39 cellular contexts compared by ENCODE assay signal in the genomic region with DNA sequence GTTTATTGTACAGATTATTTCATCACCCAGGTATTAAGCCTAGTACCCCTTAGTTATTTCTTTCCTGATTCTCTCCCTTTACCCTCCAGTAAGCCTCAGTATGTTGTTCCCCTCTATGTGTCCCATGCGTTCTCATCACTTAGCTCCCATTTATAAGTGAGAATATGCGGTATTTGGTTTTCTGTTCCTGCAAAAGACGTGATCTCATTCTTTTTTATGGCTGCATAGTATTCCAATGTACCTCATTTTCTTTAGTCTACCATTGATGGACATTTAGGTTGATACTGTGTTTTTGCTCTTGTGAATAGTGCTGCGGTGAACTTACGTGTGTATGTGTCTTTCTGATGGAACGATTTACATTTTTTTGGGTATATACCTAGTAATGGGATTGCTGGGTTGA.
"Had no signal": no experiment of that assay in that cellular context is flagged by ENCODE, and none has a peak within 500 bp of the region (broad histone marks: within the 10 kb centered on the region; RNA-seq: fewer than 3 reads in every experiment).

No MANE protein-coding gene starts in this region.

- H3K27me3 Mint-ChIP-seq: activated naive CD4-positive, alpha-beta T cell treated with anti-CD3 and anti-CD28 coated beads, Interleukin-2, amount 10 ng/mL, durations not matched to agents 7 days and 5 days; activated naive CD4-positive, alpha-beta T cell treated with anti-CD3 and anti-CD28 coated beads, Interleukin-2, amount 50 U/mL, for 24 hours; activated naive CD8-positive, alpha-beta T cell; activated naive CD8-positive, alpha-beta T cell treated with anti-CD3 and anti-CD28 coated beads for 36 hours; activated naive CD8-positive, alpha-beta T cell treated with anti-CD3 and anti-CD28 coated beads, Interleukin-2, amount 10 ng/mL, durations not matched to agents 7 days and 5 days; activated naive CD8-positive, alpha-beta T cell treated with anti-CD3 and anti-CD28 coated beads, Interleukin-2, amount 50 U/mL, for 24 hours; activated T-cell treated with anti-CD3 and anti-CD28 coated beads, Interleukin-2, amount 50 U/mL, for 24 hours; activated T-helper 17 cell treated with anti-CD3 and anti-CD28 coated beads, Interleukin-2, amount 50 U/mL, for 72 hours; central memory CD8-positive, alpha-beta T cell had no signal

- H3K4me1 ChIP-seq: adrenal gland, ascending aorta, breast epithelium had no signal

- H3K4me1 Mint-ChIP-seq: activated naive CD8-positive, alpha-beta T cell treated with anti-CD3 and anti-CD28 coated beads, Interleukin-2, amount 50 U/mL, for 24 hours; activated T-helper 17 cell treated with anti-CD3 and anti-CD28 coated beads, Interleukin-2, amount 50 U/mL, for 72 hours; brain had no signal

- H3K27me3 ChIP-seq: adrenal gland, ascending aorta, brain microvascular endothelial cell, breast epithelium, cardiac muscle cell had no signal

- ATAC-seq: activated naive CD4-positive, alpha-beta T cell treated with anti-CD3 and anti-CD28 coated beads, Interleukin-2, amount 50 U/mL, for 72 hours; activated naive CD8-positive, alpha-beta T cell treated with anti-CD3 and anti-CD28 coated beads, Interleukin-2, amount 50 U/mL, for 24 hours; activated T-cell treated with anti-CD3 and anti-CD28 coated beads, Interleukin-2, amount 50 U/mL, for 4 hours; activated T-cell treated with anti-CD3 and anti-CD28 coated beads, Interleukin-2, amount 50 U/mL, for 72 hours; activated T-helper 17 cell treated with anti-CD3 and anti-CD28 coated beads, Interleukin-2, amount 50 U/mL, for 72 hours had no signal

- FAIRE-seq: astrocyte, bronchial epithelial cell had no signal

- H3K4me3 ChIP-seq: adrenal gland, ascending aorta, breast epithelium, cardiac muscle cell had no signal

- H3K27ac Mint-ChIP-seq: activated naive CD4-positive, alpha-beta T cell treated with anti-CD3 and anti-CD28 coated beads for 36 hours; activated naive CD4-positive, alpha-beta T cell treated with anti-CD3 and anti-CD28 coated beads, Interleukin-2, amount 10 ng/mL, durations not matched to agents 7 days and 5 days; activated naive CD4-positive, alpha-beta T cell treated with anti-CD3 and anti-CD28 coated beads, Interleukin-2, amount 50 U/mL, for 24 hours; activated naive CD4-positive, alpha-beta T cell treated with anti-CD3 and anti-CD28 coated beads, Interleukin-2, amount 50 U/mL, for 72 hours; activated naive CD8-positive, alpha-beta T cell; activated naive CD8-positive, alpha-beta T cell treated with anti-CD3 and anti-CD28 coated beads for 36 hours; activated naive CD8-positive, alpha-beta T cell treated with anti-CD3 and anti-CD28 coated beads, Interleukin-2, amount 10 ng/mL, durations not matched to agents 7 days and 5 days; activated naive CD8-positive, alpha-beta T cell treated with anti-CD3 and anti-CD28 coated beads, Interleukin-2, amount 50 U/mL, for 24 hours; activated T-cell treated with anti-CD3 and anti-CD28 coated beads, Interleukin-2, amount 50 U/mL, for 24 hours; activated T-cell treated with anti-CD3 and anti-CD28 coated beads, Interleukin-2, amount 50 U/mL, for 72 hours; activated T-helper 1 cell treated with anti-CD3 and anti-CD28 coated beads, Interleukin-12 subunit alpha, Interleukin-12 subunit beta, Interleukin-2, Interleukin-4 antibody, amounts not matched to agents 30 ng/mL and 10 ng/mL and 1 ng/mL, durations not matched to agents 14 hours and 24 hours and 36 hours; activated T-helper 17 cell treated with anti-CD3 and anti-CD28 coated beads, Interleukin-2, amount 50 U/mL, for 72 hours; activated T-helper 2 cell treated with anti-CD3 and anti-CD28 coated beads, Interferon-gamma antibody, Interleukin-2, Interleukin-4, amounts not matched to agents 10 μg/mL and 5 μg/mL and 100 μg/mL, durations not matched to agents 14 hours and 24 hours and 36 hours; brain had no signal

- H3K4me3 Mint-ChIP-seq: activated naive CD4-positive, alpha-beta T cell treated with anti-CD3 and anti-CD28 coated beads for 36 hours; activated naive CD4-positive, alpha-beta T cell treated with anti-CD3 and anti-CD28 coated beads, Interleukin-2, amount 10 ng/mL, durations not matched to agents 7 days and 5 days; activated naive CD4-positive, alpha-beta T cell treated with anti-CD3 and anti-CD28 coated beads, Interleukin-2, amount 50 U/mL, for 24 hours; activated naive CD8-positive, alpha-beta T cell; activated naive CD8-positive, alpha-beta T cell treated with anti-CD3 and anti-CD28 coated beads for 36 hours; activated naive CD8-positive, alpha-beta T cell treated with anti-CD3 and anti-CD28 coated beads, Interleukin-2, amount 10 ng/mL, durations not matched to agents 7 days and 5 days; activated naive CD8-positive, alpha-beta T cell treated with anti-CD3 and anti-CD28 coated beads, Interleukin-2, amount 50 U/mL, for 24 hours; activated T-cell treated with anti-CD3 and anti-CD28 coated beads, Interleukin-2, amount 50 U/mL, for 24 hours; activated T-cell treated with anti-CD3 and anti-CD28 coated beads, Interleukin-2, amount 50 U/mL, for 4 hours; activated T-cell treated with anti-CD3 and anti-CD28 coated beads, Interleukin-2, amount 50 U/mL, for 72 hours; activated T-helper 1 cell treated with anti-CD3 and anti-CD28 coated beads, Interleukin-12 subunit alpha, Interleukin-12 subunit beta, Interleukin-2, Interleukin-4 antibody, amounts not matched to agents 30 ng/mL and 10 ng/mL and 1 ng/mL, durations not matched to agents 14 hours and 24 hours and 36 hours; activated T-helper 17 cell treated with anti-CD3 and anti-CD28 coated beads, Interleukin-2, amount 50 U/mL, for 72 hours; brain; central memory CD8-positive, alpha-beta T cell had no signal

- DNase-seq: activated effector memory CD4-positive, alpha-beta T cell treated with anti-CD3 and anti-CD28 coated beads, Interleukin-2, amount 50 U/mL, for 16 hours; activated effector memory CD4-positive, alpha-beta T cell treated with Interleukin-2 at 50 U/mL for 16 hours; activated gamma-delta T cell; activated gamma-delta T cell treated with Interleukin-2 at 50 U/mL for 16 hours; activated naive CD4-positive, alpha-beta T cell; activated naive CD4-positive, alpha-beta T cell treated with anti-CD3 and anti-CD28 coated beads for 36 hours; activated naive CD4-positive, alpha-beta T cell treated with anti-CD3 and anti-CD28 coated beads, Interleukin-2, amount 10 ng/mL, durations not matched to agents 7 days and 5 days; activated naive CD4-positive, alpha-beta T cell treated with anti-CD3 and anti-CD28 coated beads, Interleukin-2, amount 50 U/mL, for 16 hours; activated naive CD4-positive, alpha-beta T cell treated with Interleukin-2 at 50 U/mL for 16 hours; activated naive CD8-positive, alpha-beta T cell treated with anti-CD3 and anti-CD28 coated beads for 36 hours; activated naive CD8-positive, alpha-beta T cell treated with anti-CD3 and anti-CD28 coated beads, Interleukin-2, amount 10 ng/mL, durations not matched to agents 7 days and 5 days; activated naive CD8-positive, alpha-beta T cell treated with anti-CD3 and anti-CD28 coated beads, Interleukin-2, amount 50 U/mL, for 24 hours; activated T-cell treated with anti-CD3 and anti-CD28 coated beads, Interleukin-2, amount 50 U/mL, for 1 hour; activated T-cell treated with anti-CD3 and anti-CD28 coated beads, Interleukin-2, amount 50 U/mL, for 24 hours; activated T-cell treated with anti-CD3 and anti-CD28 coated beads, Interleukin-2, amount 50 U/mL, for 4 hours; activated T-cell treated with anti-CD3 and anti-CD28 coated beads, Interleukin-2, amount 50 U/mL, for 48 hours; activated T-cell treated with anti-CD3 and anti-CD28 coated beads, Interleukin-2, amount 50 U/mL, for 72 hours; adrenal gland; amniotic stem cell; amygdala; anterior cingulate cortex; aorta; brain microvascular endothelial cell; caudate nucleus; central memory CD4-positive, alpha-beta T cell; cerebellar nuclear complex had no signal

- H3K36me3 ChIP-seq: adrenal gland, brain microvascular endothelial cell, breast epithelium, cardiac muscle cell had no signal

- H3K27ac ChIP-seq: adrenal gland, ascending aorta, brain microvascular endothelial cell, breast epithelium, cardiac muscle cell had no signal
